In genomic region chr11:102603576-102603975, GRCh38 we compare ENCODE assay signal across 20 cellular contexts. TPM values are rescaled to one million over a fixed set of nuclear protein-coding genes. Genes with fewer than 3 reads are reported as not detected.
A peak's percentile ranks its signal among the peaks of the same experiment; 100 is the strongest.
DNase-seq lines count a peak whose midpoint lies in the region; ATAC-seq, FAIRE-seq and TF ChIP-seq lines count a peak whose summit lies in the region.
"Had no signal": no experiment of that assay in that cellular context is flagged by ENCODE, and none has a peak within 500 bp of the region (broad histone marks: within the 10 kb centered on the region; RNA-seq: fewer than 3 reads in every experiment).

No MANE protein-coding gene starts in this region.

- no peak overlapping the region for H4K91ac ChIP-seq in neuronal stem cell (ENCODE audit: low read depth, low read length, poor library complexity)

- H2BK120ac ChIP-seq in neuronal stem cell (ENCODE audit: low read depth, low read length), result no peak overlapping the region

- H3K27me3 ChIP-seq in HepG2 (ENCODE audit: control insufficient read depth in 1 of 2, insufficient read depth in 2 of 2, low read length in 2 of 2) (no peaks in the 10 kb centered on the region), right lobe of liver (no peaks in the 10 kb centered on the region), neuronal stem cell (ENCODE audit: control insufficient read depth in 3 of 3, insufficient read depth in 3 of 3, low read depth in 1 of 3, low read length in 3 of 3) (no peaks in the 10 kb centered on the region)

- H2AK5ac ChIP-seq in neuronal stem cell (ENCODE audit: low read depth, low read length), result no peak overlapping the region

- WGBS in HepG2 (ENCODE audit: low lambda C conversion rate), result 15% methylated on average over 5 of the region's 5 CpGs
- 74% methylated on average over 5 of the region's 5 CpGs for WGBS in right lobe of liver (ENCODE audit: insufficient coverage, low coverage, low lambda C conversion rate, missing lambda C conversion rate)
- no CpG with 5 or more reads among the region's 5 CpGs for WGBS in neuronal stem cell (ENCODE audit: extremely low coverage in 2 of 2, insufficient read length in 2 of 2, insufficient replicate concordance in 1 of 2), 2 donors

- H3K9ac ChIP-seq in HepG2 (ENCODE audit: insufficient read depth, low read depth, low read length) (peak overlapping the region; percentile 48), neuronal stem cell (ENCODE audit: low read depth, low read length, poor library complexity) (no peak overlapping the region)
- H3K9ac ChIP-seq: GM23248 had no signal

- CTCF ChIA-PET in HepG2 (lab: Yijun Ruan, JAX; ENCODE audit: low intra/inter-chr PET ratio, low total read pairs), result no interaction called here

- H3K4me3 ChIP-seq in HepG2 (replicated peaks in 1 of 3; ENCODE audit: insufficient read depth in 1 of 3, low read depth in 2 of 3, low read length in 3 of 3) (peak overlapping the region in 1 of 3 experiments; percentile 16; a peak in 1 of 6 replicates), right lobe of liver (no peak overlapping the region), neuronal stem cell (ENCODE audit: low read length in 2 of 2) (no peak overlapping the region)
- H3K4me3 ChIP-seq: GM23248, thoracic aorta had no signal

- H3K4me2 ChIP-seq in HepG2 (ENCODE audit: low read depth, low read length) (peak overlapping the region; percentile 76), neuronal stem cell (ENCODE audit: insufficient read depth, low read length, poor library complexity, severe bottlenecking) (no peak overlapping the region)

- H3K18ac ChIP-seq in neuronal stem cell (ENCODE audit: low read length), result no peak overlapping the region

- no peak overlapping the region for H3K4ac ChIP-seq in neuronal stem cell (ENCODE audit: low read length)

- TF ChIP-seq EP300 in HepG2 (IDR thresholded peaks at IDR 0.05; ENCODE audit: low read depth in 2 of 2, low read length in 2 of 2), result no peak
- no peak for TF ChIP-seq EP300 in HepG2 (CRISPR knock-in tag; IDR thresholded peaks at IDR 0.05; ENCODE audit: borderline replicate concordance)

- in situ Hi-C loops in HepG2 (cut with HindIII; ENCODE audit: extremely low pct_ligation_motif_present, low pct_unique_long_range_greater_than_20kb), result no loop called here

- H3K14ac ChIP-seq in neuronal stem cell (ENCODE audit: low read length), result no peak overlapping the region

- no peak overlapping the region for H4K8ac ChIP-seq in neuronal stem cell (ENCODE audit: low read depth, low read length)

- no peak overlapping the region for H3K23ac ChIP-seq in neuronal stem cell (ENCODE audit: low read depth, low read length, poor library complexity)

- H2AFZ ChIP-seq in HepG2 (ENCODE audit: low read length) (no peak overlapping the region), neuronal stem cell (ENCODE audit: low read length) (no peak overlapping the region)
- H2AFZ ChIP-seq: GM23248 had no signal

- no peak overlapping the region for H2BK5ac ChIP-seq in neuronal stem cell (ENCODE audit: low read length)

- no peaks in the 10 kb centered on the region for H3K9me3 ChIP-seq in HepG2 (ENCODE audit: low read length)
- H3K9me3 ChIP-seq in right lobe of liver, result no peaks in the 10 kb centered on the region
- no peaks in the 10 kb centered on the region for H3K9me3 ChIP-seq in neuronal stem cell (replicated peaks in 1 of 2; ENCODE audit: control insufficient read depth in 2 of 2, insufficient read depth in 1 of 2, low read depth in 1 of 2, low read length in 2 of 2)
- H3K9me3 ChIP-seq: thoracic aorta had no signal

- H3K36me3 ChIP-seq in HepG2 (replicated peaks in 1 of 2; ENCODE audit: control insufficient read depth in 1 of 2, insufficient read depth in 2 of 2, low read length in 2 of 2) (no peaks in the 10 kb centered on the region), right lobe of liver (no peaks in the 10 kb centered on the region), neuronal stem cell (replicated peaks in 1 of 2; ENCODE audit: control insufficient read depth in 2 of 2, insufficient read depth in 2 of 2, low read length in 2 of 2) (no peaks in the 10 kb centered on the region)
- H3K36me3 ChIP-seq: thoracic aorta had no signal

- no peaks in the 10 kb centered on the region for H3K79me2 ChIP-seq in HepG2 (ENCODE audit: insufficient read depth, low read length)

- H2BK15ac ChIP-seq in neuronal stem cell (ENCODE audit: low read length), result no peak overlapping the region

- peak; percentile 13; the same call in 2 of the 3 replicates for ATAC-seq in HepG2
- ATAC-seq in right lobe of liver, result no peak
- ATAC-seq in GM21447 (IDR thresholded peaks at IDR 0.05; ENCODE audit: unreplicated experiment), result no peak

- H3K79me1 ChIP-seq in neuronal stem cell (ENCODE audit: low read depth, low read length), result no peaks in the 10 kb centered on the region

- no peak for DNase-seq in HepG2 (ENCODE audit: low spot score)
- no peak for DNase-seq in right lobe of liver
- no peak for DNase-seq in caudate nucleus (lab: John Stamatoyannopoulos, UW)
- DNase-seq in neuronal stem cell (ENCODE audit: low spot score), result no peak
- DNase-seq in activated T-cell treated with anti-CD3 and anti-CD28 coated beads, Interleukin-2, amount 50 U/mL, for 48 hours, result no peak
- DNase-seq in NCI-H1092 treated with DMSO at 0.1 percent for 48 hours (lab: John Stamatoyannopoulos, UW), result no peak
- DNase-seq in DMS53 (lab: John Stamatoyannopoulos, UW), result no peak
- DNase-seq: activated naive CD4-positive, alpha-beta T cell treated with Interleukin-2 at 50 U/mL for 16 hours; activated T-cell treated with anti-CD3 and anti-CD28 coated beads for 4 hours; aorta; cortex of kidney; NCI-H1694 treated with DMSO at 0.1 percent for 48 hours; T-helper 1 cell had no signal

- H4K20me1 ChIP-seq in HepG2 (ENCODE audit: insufficient read depth, low read length), result no peaks in the 10 kb centered on the region

- TSS peak; percentile 95 for BruUV-seq in HepG2 (replicated peaks; lab: Mats Ljungman, UMichigan)

- POLR2A ChIA-PET in HepG2 (lab: Yijun Ruan, JAX), result interaction anchor here (0.9 to 3.8 kb wide), 8 partner anchors 9 to 152 kb away, joined by 3 to 30 read pairs (median 5); partner anchors contain the start of gene MMP20

- no peak for TF ChIP-seq RAD21 in HepG2 (CRISPR knock-in tag; IDR thresholded peaks at IDR 0.05)

- TF ChIP-seq CTCF in HepG2 (CRISPR knock-in tag; IDR thresholded peaks at IDR 0.05), result no peak
- TF ChIP-seq CTCF in right lobe of liver (IDR thresholded peaks at IDR 0.05), result no peak

- no peak for FAIRE-seq in HepG2 (lab: Jason Lieb, UNC)
- FAIRE-seq: small intestine had no signal

- H3K27ac ChIP-seq in HepG2 (ENCODE audit: extremely low read length, insufficient read depth, low read length) (peak overlapping the region; percentile 67), right lobe of liver (no peak overlapping the region), caudate nucleus (ENCODE audit: low read depth, low read length) (peak overlapping the region; percentile 42), neuronal stem cell (replicated peaks; ENCODE audit: low read length) (peak overlapping the region; percentile 27)
- H3K27ac ChIP-seq: GM23248, thoracic aorta had no signal

- H3K4me1 ChIP-seq in HepG2 (ENCODE audit: insufficient read depth, low read length) (peaks cover 57% of the 10 kb centered on the region), right lobe of liver (no peaks in the 10 kb centered on the region), neuronal stem cell (ENCODE audit: control insufficient read depth in 2 of 2, insufficient read depth in 1 of 2, low read depth in 1 of 2, low read length in 2 of 2) (peaks cover 0 to 4% of the 10 kb centered on the region in 2 donors)

- no peak overlapping the region for H2BK12ac ChIP-seq in neuronal stem cell (ENCODE audit: low read length)

- intact Hi-C loops in HepG2 (cut with micrococcal nuclease; ENCODE audit: unreplicated experiment), result loop anchor here (10.0 kb wide), 1 partner anchor 489 kb away; the partner anchor contains the start of gene YAP1
- intact Hi-C loops in right lobe of liver (cut with DNase I), result no loop called here

- no peak for TF ChIP-seq POLR2A in HepG2 (IDR thresholded peaks at IDR 0.05; ENCODE audit: insufficient read depth in 1 of 2, low read depth in 2 of 2, low read length in 2 of 2)
- no peak for TF ChIP-seq POLR2A in right lobe of liver (IDR thresholded peaks at IDR 0.05)

TF ChIP-seq in HepG2, 621 proteins besides CTCF, POLR2A, EP300 and RAD21 (continues in another document):
- TF ChIP-seq RBM22 (optimal IDR thresholded peaks at IDR 0.05; ENCODE audit: low read length), result no peak
- no peak for TF ChIP-seq ZNF761 (CRISPR knock-in tag; conservative IDR thresholded peaks at IDR 0.05)
- TF ChIP-seq FOXA3 (CRISPR knock-in tag; IDR thresholded peaks at IDR 0.05), result no peak

RNA-seq across cellular contexts. Expression of gene MMP20, which starts 21.6 kb away (rescaled TPM):
- not detected in 2 replicates for total RNA-seq in HepG2 (2016; rRNA removed; fragmentation: Illumina TruSeq; extraction: Trizol)
- not detected in 2 replicates for total RNA-seq in HepG2 (2016; cell fraction: cytosol; rRNA removed; fragmentation: Illumina TruSeq; extraction: Trizol; ENCODE audit: low read depth)
- total RNA-seq in HepG2 (2016; cell fraction: insoluble cytoplasmic fraction; rRNA removed; fragmentation: Illumina TruSeq; extraction: Trizol), result not detected in 2 replicates
- not detected in 2 replicates for total RNA-seq in HepG2 (2016; cell fraction: membrane; rRNA removed; fragmentation: Illumina TruSeq; extraction: Trizol)
- not detected in 2 replicates for total RNA-seq in HepG2 (2016; cell fraction: nucleus; rRNA removed; fragmentation: Illumina TruSeq; extraction: Trizol)
- polyA plus RNA-seq in HepG2 (2011; rRNA removed), result 0.05 and 0.12 TPM in 2 replicates
- polyA plus RNA-seq in HepG2 (2011; cell fraction: cytosol; rRNA removed), result 0.05 and 0.13 TPM in 2 replicates
- not detected in 2 replicates for polyA plus RNA-seq in HepG2 (2011; cell fraction: nucleus; rRNA removed)
- polyA plus RNA-seq in HepG2 (2012), result 0.11 and 0.31 TPM in 2 replicates
- not detected in 2 replicates for polyA plus RNA-seq in HepG2 (2016; cell fraction: cytosol; fragmentation: Illumina TruSeq; extraction: Trizol; ENCODE audit: low read depth)
- not detected in 2 replicates for polyA plus RNA-seq in HepG2 (2016; cell fraction: insoluble cytoplasmic fraction; fragmentation: Illumina TruSeq; extraction: Trizol; ENCODE audit: low read depth)
- not detected in 2 replicates for polyA plus RNA-seq in HepG2 (2016; cell fraction: membrane; fragmentation: Illumina TruSeq; extraction: Trizol; ENCODE audit: low read depth)
- not detected in 2 replicates for polyA plus RNA-seq in HepG2 (2016; cell fraction: nucleus; fragmentation: Illumina TruSeq; extraction: Trizol; ENCODE audit: insufficient read depth, low read depth)
- polyA minus RNA-seq in HepG2 (2011; rRNA and poly(A)+ RNA removed; ENCODE audit: low replicate concordance), result not detected in 2 replicates
- polyA minus RNA-seq in HepG2 (2011; cell fraction: cytosol; rRNA and poly(A)+ RNA removed), result not detected in 2 replicates
- polyA minus RNA-seq in HepG2 (2011; cell fraction: nucleus; rRNA and poly(A)+ RNA removed), result 0.25 TPM in 1 of 2 replicates, not detected in the other
- total RNA-seq in right lobe of liver, result not detected
- polyA plus RNA-seq in neuronal stem cell (2013, experiment 1 of 2), result not detected
- not detected for polyA plus RNA-seq in neuronal stem cell (2013, experiment 2 of 2)
- total RNA-seq: aorta, frontal cortex, GM23248, occipital lobe, thoracic aorta had no signal
- polyA plus RNA-seq: AG04450, aorta, GM23248, small intestine had no signal

Comparison
In these comparisons a context has a peak if more than half of its experiments do, and no peak if none do; other contexts are left out.
1. H3K27ac ChIP-seq: peak in HepG2 (single experiment), caudate nucleus (single experiment) and neuronal stem cell (single experiment); none in right lobe of liver (0 of 3).